Comparison of ENCODE assay signal across 11 cellular contexts in genomic region chr2:195304310-195304709, GRCh38.
DNase-seq lines count a peak whose midpoint lies in the region; ATAC-seq and TF ChIP-seq lines count a peak whose summit lies in the region.
"Had no signal": no experiment of that assay in that cellular context is flagged by ENCODE, and none has a peak within 500 bp of the region (broad histone marks: within the 10 kb centered on the region; RNA-seq: fewer than 3 reads in every experiment).

No MANE protein-coding gene starts in this region.

- POLR2A ChIA-PET in RWPE1 (lab: Yijun Ruan, JAX; ENCODE audit: low non-redundant PET) = no interaction called here

- no CpG with 5 or more reads among the region's 5 CpGs for WGBS in iPS DF 6.9 (ENCODE audit: insufficient coverage, insufficient read length)

- DNase-seq in ELF-1 (ENCODE audit: low read depth, low spot score) = peak; percentile 60
- no peak for DNase-seq in RWPE1 (ENCODE audit: low spot score)
- DNase-seq in iPS DF 6.9 (ENCODE audit: low read depth, low spot score) = peak; percentile 47
- DNase-seq in activated T-cell treated with anti-CD3 and anti-CD28 coated beads for 4 hours = no peak
- no peak for DNase-seq in DMS79 treated with DMSO at 0.1 percent for 48 hours (lab: John Stamatoyannopoulos, UW)
- DNase-seq: activated naive CD4-positive, alpha-beta T cell treated with anti-CD3 and anti-CD28 coated beads, Interleukin-2, amount 50 U/mL, for 16 hours; posterior cingulate gyrus; stimulated activated CD8-positive, alpha-beta memory T cell treated with anti-CD3 and anti-CD28 coated beads, Interleukin-4, amount 100 ng/mL, for 48 hours had no signal

- no peaks in the 10 kb centered on the region for H3K9me3 ChIP-seq in iPS DF 6.9 (ENCODE audit: control insufficient read depth, insufficient read depth, low read length)

- no peaks in the 10 kb centered on the region for H3K36me3 ChIP-seq in iPS DF 6.9 (ENCODE audit: control insufficient read depth, insufficient read depth, low read length)

- no peaks in the 10 kb centered on the region for H3K27me3 ChIP-seq in iPS DF 6.9 (ENCODE audit: control insufficient read depth, insufficient read depth, low read length)

- H3K27ac ChIP-seq in RWPE1 (no peak overlapping the region), iPS DF 6.9 (ENCODE audit: low read length) (no peak overlapping the region)

- H3K4me1 ChIP-seq in iPS DF 6.9 (ENCODE audit: control insufficient read depth, insufficient read depth, low read length) = peaks cover 1% of the 10 kb centered on the region; the same call in 1 of the 2 replicates

- ATAC-seq in HG02678 (IDR thresholded peaks at IDR 0.05; ENCODE audit: unreplicated experiment) = peak; percentile 50
- ATAC-seq in HG03439 (IDR thresholded peaks at IDR 0.05; ENCODE audit: unreplicated experiment) = no peak
- ATAC-seq in GM18907 (IDR thresholded peaks at IDR 0.05; ENCODE audit: unreplicated experiment) = no peak

- CTCF ChIA-PET in RWPE1 (lab: Yijun Ruan, JAX) = no interaction called here

- TF ChIP-seq CTCF in RWPE1 (conservative IDR thresholded peaks at IDR 0.05; ENCODE audit: low read depth) = 0 out of 2 replicates have a peak, but pooled peaks have one; percentile 12

- H3K4me3 ChIP-seq in iPS DF 6.9 (ENCODE audit: low read length) = no peak overlapping the region

Comparison
In these comparisons a context has a peak if more than half of its experiments do, and no peak if none do; other contexts are left out.
1. DNase-seq: peak in ELF-1 (single experiment) and iPS DF 6.9 (single experiment); none in RWPE1 (single experiment), activated T-cell treated with anti-CD3 and anti-CD28 coated beads for 4 hours (single experiment) and DMS79 treated with DMSO at 0.1 percent for 48 hours (single experiment).